Comparison of ENCODE assay signal across 8 cellular contexts in the genomic region with DNA sequence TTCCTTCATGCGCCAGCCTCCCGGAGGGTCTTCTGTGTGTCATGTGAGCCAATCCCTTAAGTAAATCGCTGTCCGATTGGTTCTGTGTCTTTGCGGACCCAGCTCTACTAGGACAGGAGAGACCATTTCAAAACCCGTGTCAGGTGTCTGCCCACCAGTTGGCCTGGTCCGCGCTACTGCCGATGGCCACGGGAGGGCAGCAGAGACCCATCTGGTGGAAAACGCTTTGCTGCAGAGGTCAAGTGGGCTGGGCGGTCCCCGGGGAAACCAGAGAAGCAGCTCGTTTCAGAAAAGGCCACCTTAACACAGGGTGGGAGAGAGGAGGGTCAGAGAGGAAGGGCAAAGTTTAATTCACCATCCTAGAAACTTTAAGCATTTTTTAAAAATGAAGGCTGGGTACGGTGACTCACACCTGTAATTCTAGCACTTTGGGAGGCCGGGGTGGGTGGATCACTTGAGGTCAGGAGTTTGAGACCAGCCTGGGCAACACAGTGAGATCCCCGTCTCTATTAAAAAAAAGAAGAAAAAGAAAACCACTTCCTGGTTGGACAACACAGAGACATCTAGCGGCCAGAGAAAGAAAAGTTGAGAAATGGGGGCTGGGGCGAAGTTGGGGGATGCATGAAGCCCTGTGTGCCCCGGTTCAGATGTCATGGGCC. TPM values are rescaled to one million over a fixed set of nuclear protein-coding genes. Genes with fewer than 3 reads are reported as not detected.
A peak's percentile ranks its signal among the peaks of the same experiment; 100 is the strongest.
DNase-seq lines count a peak whose midpoint lies in the region; ATAC-seq and TF ChIP-seq lines count a peak whose summit lies in the region.

No MANE protein-coding gene starts in this region.

- peak overlapping the region; percentile 59 for H3K4me2 ChIP-seq in parathyroid adenoma (ENCODE audit: low read length)

- peak; percentile 84 for ATAC-seq in GM21390 (IDR thresholded peaks at IDR 0.05; ENCODE audit: unreplicated experiment)

- H3K4me3 Mint-ChIP-seq in activated naive CD4-positive, alpha-beta T cell treated with anti-CD3 and anti-CD28 coated beads, Interleukin-2, amount 10 ng/mL, durations not matched to agents 7 days and 5 days = peak overlapping the region; percentile 33

- H3K9me3 Mint-ChIP-seq in activated naive CD4-positive, alpha-beta T cell treated with anti-CD3 and anti-CD28 coated beads, Interleukin-2, amount 10 ng/mL, durations not matched to agents 7 days and 5 days = no peaks in the 10 kb centered on the region

- peak overlapping the region; percentile 22 for H3K27ac Mint-ChIP-seq in activated naive CD4-positive, alpha-beta T cell treated with anti-CD3 and anti-CD28 coated beads, Interleukin-2, amount 10 ng/mL, durations not matched to agents 7 days and 5 days

- no peaks in the 10 kb centered on the region for H3K4me1 ChIP-seq in parathyroid adenoma
- H3K4me1 ChIP-seq in thyroid gland = peaks cover 0 to 8% of the 10 kb centered on the region in 2 donors

- no peaks in the 10 kb centered on the region for H3K27me3 ChIP-seq in BJ (ENCODE audit: control insufficient read depth, insufficient read depth, low read length)
- no peaks in the 10 kb centered on the region for H3K27me3 ChIP-seq in parathyroid adenoma (ENCODE audit: control insufficient read depth, insufficient read depth, low read length)
- H3K27me3 ChIP-seq in thyroid gland = no peaks in the 10 kb centered on the region

- no peak for DNase-seq in BJ (ENCODE audit: low read depth)
- peak; percentile 66 for DNase-seq in MV-4-11 (lab: John Stamatoyannopoulos, UW)
- DNase-seq in SKM-1 treated with dmso at 0.1 percent for 144 hours (lab: John Stamatoyannopoulos, UW; ENCODE audit: unreplicated experiment) = peak; percentile 59
- DNase-seq in activated naive CD4-positive, alpha-beta T cell treated with anti-CD3 and anti-CD28 coated beads, Interleukin-2, amount 10 ng/mL, durations not matched to agents 7 days and 5 days = peak; percentile 87
- DNase-seq in glomerular visceral epithelial cell (ENCODE audit: extremely low spot score) = peak; percentile 78
- peak; percentile 90 to 91 for DNase-seq in thyroid gland

- TF ChIP-seq CTCF in BJ (IDR thresholded peaks at IDR 0.05; ENCODE audit: insufficient read depth, low read depth, low read length) (peak; percentile 99), parathyroid adenoma (IDR thresholded peaks at IDR 0.05) (peak; percentile 98), thyroid gland (IDR thresholded peaks at IDR 0.05) (peak; percentile 87 to 99 (median 98))

- peak overlapping the region; percentile 61 for H2AFZ ChIP-seq in parathyroid adenoma

- TF ChIP-seq POLR2A in thyroid gland (IDR thresholded peaks at IDR 0.05) = no peak

- CTCF ChIA-PET in BJ (lab: Yijun Ruan, JAX) = interaction anchor here (0.6 to 2.3 kb wide), 62 partner anchors 10 to 609 kb away, joined by 3 to 36 read pairs (median 4); a partner anchor contains a TSS
- CTCF ChIA-PET in activated naive CD4-positive, alpha-beta T cell treated with anti-CD3 and anti-CD28 coated beads, Interleukin-2, amount 10 ng/mL, durations not matched to agents 7 days and 5 days (lab: Charles Lee) = interaction anchor here (0.6 to 1.5 kb wide), 16 partner anchors 9 to 276 kb away, joined by 3 to 11 read pairs (median 3); no protein-coding TSS in a partner anchor

- H3K27me3 Mint-ChIP-seq in activated naive CD4-positive, alpha-beta T cell treated with anti-CD3 and anti-CD28 coated beads, Interleukin-2, amount 10 ng/mL, durations not matched to agents 7 days and 5 days = peaks cover 7% of the 10 kb centered on the region

- intact Hi-C loops in thyroid gland (cut with DNase I) = loop anchor here (5.0 to 10.0 kb wide), 2 partner anchors 127 to 600 kb away; no protein-coding TSS in a partner anchor

- no peak overlapping the region for H3K4me3 ChIP-seq in BJ (ENCODE audit: low read depth, low read length)
- no peak overlapping the region for H3K4me3 ChIP-seq in parathyroid adenoma (ENCODE audit: low read depth, low read length)
- no peak overlapping the region for H3K4me3 ChIP-seq in thyroid gland (replicated peaks in 1 of 3)

- H3K9ac ChIP-seq in parathyroid adenoma = no peak overlapping the region

- H3K9me3 ChIP-seq in parathyroid adenoma (ENCODE audit: control insufficient read depth, low read length) = no peaks in the 10 kb centered on the region
- H3K9me3 ChIP-seq in thyroid gland = no peaks in the 10 kb centered on the region

- H3K27ac ChIP-seq in parathyroid adenoma (no peak overlapping the region), thyroid gland (no peak overlapping the region)

- no peaks in the 10 kb centered on the region for H3K79me2 ChIP-seq in parathyroid adenoma

- 14 to 18% methylated on average over 12 to 20 of the region's 20 CpGs for whole genome bisulfite sequencing in thyroid gland, 2 donors

- H3K4me1 Mint-ChIP-seq in activated naive CD4-positive, alpha-beta T cell treated with anti-CD3 and anti-CD28 coated beads, Interleukin-2, amount 10 ng/mL, durations not matched to agents 7 days and 5 days = peaks cover 14% of the 10 kb centered on the region

- H3K36me3 ChIP-seq in BJ (ENCODE audit: control insufficient read depth, insufficient read depth, low read length) = no peaks in the 10 kb centered on the region
- no peaks in the 10 kb centered on the region for H3K36me3 ChIP-seq in parathyroid adenoma (ENCODE audit: control insufficient read depth, insufficient read depth, low read length)
- H3K36me3 ChIP-seq in thyroid gland = no peaks in the 10 kb centered on the region

- no peaks in the 10 kb centered on the region for H3K36me3 Mint-ChIP-seq in activated naive CD4-positive, alpha-beta T cell treated with anti-CD3 and anti-CD28 coated beads, Interleukin-2, amount 10 ng/mL, durations not matched to agents 7 days and 5 days

- POLR2A ChIA-PET in BJ (lab: Charles Lee) = no interaction called here

RNA-seq across cellular contexts. Expression of a gene that starts 2.8 kb away (rescaled TPM):
- polyA plus RNA-seq in BJ (2011; rRNA removed) = 0.05 TPM in 1 of 2 replicates, not detected in the other
- not detected in 2 replicates for polyA minus RNA-seq in BJ (2011; rRNA and poly(A)+ RNA removed)
- not detected for total RNA-seq in thyroid gland
